ENCODE assay signal across 12 cellular contexts in genomic region chr2:63661076-63661475, GRCh38.
DNase-seq lines count a peak whose midpoint lies in the region; ATAC-seq and TF ChIP-seq lines count a peak whose summit lies in the region.
"Had no signal": no experiment of that assay in that cellular context is flagged by ENCODE, and none has a peak within 500 bp of the region (broad histone marks: within the 10 kb centered on the region; RNA-seq: fewer than 3 reads in every experiment).

No MANE protein-coding gene starts in this region.

- H3K27me3 ChIP-seq in SK-N-SH (ENCODE audit: insufficient read depth) (no peaks in the 10 kb centered on the region), smooth muscle cell (ENCODE audit: low read depth) (no peaks in the 10 kb centered on the region), transverse colon (no peaks in the 10 kb centered on the region)
- H3K27me3 ChIP-seq: adrenal gland had no signal

- intact Hi-C loops in transverse colon (cut with DNase I; ENCODE audit: low total_unique reads): no loop called here

- H3F3A ChIP-seq in SK-N-SH (replicated peaks; ENCODE audit: insufficient read depth) (peaks cover 3% of the 10 kb centered on the region), smooth muscle cell (ENCODE audit: low read depth) (peaks cover 36% of the 10 kb centered on the region)

- no peaks in the 10 kb centered on the region for H3K9me3 ChIP-seq in SK-N-SH
- no peaks in the 10 kb centered on the region for H3K9me3 ChIP-seq in smooth muscle cell (replicated peaks; ENCODE audit: low read depth)
- H3K9me3 ChIP-seq in transverse colon: no peaks in the 10 kb centered on the region
- H3K9me3 ChIP-seq: adrenal gland had no signal

- no peaks in the 10 kb centered on the region for H3K9me2 ChIP-seq in SK-N-SH

- TF ChIP-seq POLR2A in transverse colon (IDR thresholded peaks at IDR 0.05): no peak

- POLR2A ChIA-PET in SK-N-SH (lab: Yijun Ruan, JAX): no interaction called here

- H3K4me1 ChIP-seq in SK-N-SH (ENCODE audit: control insufficient read depth in 1 of 2, insufficient read depth in 2 of 2, low read depth in 1 of 2, low read length in 1 of 2) (no peaks in the 10 kb centered on the region), smooth muscle cell (ENCODE audit: low read depth) (peaks cover 22% of the 10 kb centered on the region), transverse colon (peaks cover 0 to 4% (median 0%) of the 10 kb centered on the region in 4 donors)
- H3K4me1 ChIP-seq: A549, adrenal gland had no signal

- in situ Hi-C loops in transverse colon (cut with MboI; ENCODE audit: low pct_ligation_motif_present in 1 of 4, low pct_unique_long_range_greater_than_20kb in 1 of 4, low sequenced_read_pairs in 3 of 4): no loop called here

- H3K79me2 ChIP-seq in SK-N-SH (ENCODE audit: insufficient read depth) (no peaks in the 10 kb centered on the region), smooth muscle cell (ENCODE audit: low read depth) (no peaks in the 10 kb centered on the region)

- TF ChIP-seq EP300 in SK-N-SH (IDR thresholded peaks at IDR 0.05; ENCODE audit: borderline replicate concordance in 1 of 2, low read depth in 1 of 2, low read length in 1 of 2) (no peak), transverse colon (IDR thresholded peaks at IDR 0.05; ENCODE audit: low read depth) (no peak)

- H3K36me3 ChIP-seq in SK-N-SH (replicated peaks in 1 of 2; ENCODE audit: control insufficient read depth in 1 of 2, insufficient read depth in 2 of 2, low read length in 1 of 2): no peaks in the 10 kb centered on the region
- no peaks in the 10 kb centered on the region for H3K36me3 ChIP-seq in smooth muscle cell (ENCODE audit: low read depth)
- H3K36me3 ChIP-seq in transverse colon: no peaks in the 10 kb centered on the region
- H3K36me3 ChIP-seq: adrenal gland had no signal

- DNase-seq in SK-N-SH (no peak), RPMI7951 (ENCODE audit: low read depth) (peak; percentile 62), fibroblast of peridontal ligament (ENCODE audit: extremely low read depth) (peak; percentile 64), smooth muscle cell (lab: John Stamatoyannopoulos, UW; ENCODE audit: unreplicated experiment) (no peak), transverse colon (no peak)
- DNase-seq: adrenal gland; naive thymus-derived CD8-positive, alpha-beta T cell had no signal

- no peak overlapping the region for H3K4me2 ChIP-seq in SK-N-SH
- H3K4me2 ChIP-seq in smooth muscle cell: peak overlapping the region; percentile 70
- H3K4me2 ChIP-seq: A549 had no signal

- peak overlapping the region in 1 of 2 experiments; percentile 16; a peak in 2 of 4 replicates for H3K27ac ChIP-seq in SK-N-SH (ENCODE audit: low read depth in 2 of 2, low read length in 1 of 2)
- H3K27ac ChIP-seq in smooth muscle cell (ENCODE audit: low read depth): peak overlapping the region; percentile 99
- H3K27ac ChIP-seq in transverse colon: no peak overlapping the region
- H3K27ac ChIP-seq: A549, adrenal gland, VCaP had no signal

- no peak; the same call in 1 of the 3 replicates for ATAC-seq in SK-N-SH treated with all-trans-retinoic acid at 6 μM for 48 hours
- ATAC-seq in HG03196 (IDR thresholded peaks at IDR 0.05; ENCODE audit: unreplicated experiment): no peak
- ATAC-seq in HG02678 (IDR thresholded peaks at IDR 0.05; ENCODE audit: unreplicated experiment): no peak
- ATAC-seq: A549; naive thymus-derived CD8-positive, alpha-beta T cell had no signal

- no peaks in the 10 kb centered on the region for H4K20me1 ChIP-seq in SK-N-SH (ENCODE audit: insufficient read depth)
- H4K20me1 ChIP-seq in smooth muscle cell (ENCODE audit: low read depth): no peaks in the 10 kb centered on the region

- no peak for TF ChIP-seq RAD21 in SK-N-SH (IDR thresholded peaks at IDR 0.05; ENCODE audit: low read length)

- no peak overlapping the region for H3K4me3 ChIP-seq in SK-N-SH (ENCODE audit: low read depth in 2 of 2, low read length in 1 of 2)
- no peak overlapping the region for H3K4me3 ChIP-seq in smooth muscle cell
- H3K4me3 ChIP-seq in transverse colon: no peak overlapping the region
- H3K4me3 ChIP-seq: A549, adrenal gland had no signal

- no peak overlapping the region for H3K9ac ChIP-seq in SK-N-SH
- peak overlapping the region; percentile 77 for H3K9ac ChIP-seq in smooth muscle cell (ENCODE audit: low read depth)

- H2AFZ ChIP-seq in SK-N-SH (ENCODE audit: low read depth): peak overlapping the region; percentile 47; the same call in 1 of the 2 replicates
- no peak overlapping the region for H2AFZ ChIP-seq in smooth muscle cell (ENCODE audit: low read depth)

- no peak for TF ChIP-seq CTCF in SK-N-SH (IDR thresholded peaks at IDR 0.05)
- no peak for TF ChIP-seq CTCF in smooth muscle cell (IDR thresholded peaks at IDR 0.05; ENCODE audit: borderline replicate concordance, insufficient read depth, poor library complexity, severe bottlenecking)
- no peak for TF ChIP-seq CTCF in transverse colon (IDR thresholded peaks at IDR 0.05)

- CTCF ChIA-PET in SK-N-SH (lab: Yijun Ruan, JAX): interaction anchor here (2.3 kb wide), 1 partner anchor 38 kb away, joined by 7 read pairs; no protein-coding TSS in a partner anchor

TF ChIP-seq in SK-N-SH, 30 proteins besides CTCF, POLR2A, EP300 and RAD21:
- TF ChIP-seq POLR2AphosphoS5 (IDR thresholded peaks at IDR 0.05; ENCODE audit: low read depth, low read length) (no peak), JUND (IDR thresholded peaks at IDR 0.05) (no peak), MAX (IDR thresholded peaks at IDR 0.05; ENCODE audit: low read depth) (no peak), NRF1 (IDR thresholded peaks at IDR 0.05; ENCODE audit: low read depth, low read length) (no peak), FOSL2 (IDR thresholded peaks at IDR 0.05; ENCODE audit: borderline replicate concordance, low read depth) (no peak), RXRA (IDR thresholded peaks at IDR 0.05; ENCODE audit: borderline replicate concordance, low read depth) (no peak)

TF ChIP-seq in SK-N-SH treated with all-trans-retinoic acid at 6 μM for 48 hours, 23 proteins besides CTCF, POLR2A, EP300 and RAD21:
- no peak for TF ChIP-seq OSR1 (CRISPR knock-in tag; IDR thresholded peaks at IDR 0.05)

Comparison
In these comparisons a context has a peak if more than half of its experiments do, and no peak if none do; other contexts are left out.
1. DNase-seq: peak in RPMI7951 (single experiment) and fibroblast of peridontal ligament (single experiment); none in SK-N-SH (single experiment), smooth muscle cell (single experiment) and transverse colon (single experiment).